In genomic region chr18:11035814-11036213, GRCh38 we compare ENCODE assay signal across 29 cellular contexts.
"Had no signal": no experiment of that assay in that cellular context is flagged by ENCODE, and none has a peak within 500 bp of the region (broad histone marks: within the 10 kb centered on the region; RNA-seq: fewer than 3 reads in every experiment).

No MANE protein-coding gene starts in this region.

- H3K4me3 ChIP-seq: ascending aorta, body of pancreas, K562, SK-N-MC had no signal

- H3K27ac ChIP-seq: ascending aorta, body of pancreas, SK-N-MC had no signal

- H3K4me1 ChIP-seq: ascending aorta had no signal

- H3K27me3 ChIP-seq: ascending aorta, body of pancreas had no signal

- DNase-seq: activated B cell treated with CpG ODN at 0.5 μM for 24 hours; activated CD4-positive, alpha-beta T cell treated with anti-CD3 and anti-CD28 coated beads for 1 hour; activated CD4-positive, alpha-beta T cell treated with anti-CD3 and anti-CD28 coated beads, Interleukin-2, amount 10 ng/mL, durations not matched to agents 24 days and 14 days; activated CD4-positive, alpha-beta T cell treated with anti-CD3 and anti-CD28 coated beads, Interleukin-2, amount 50 U/mL, for 48 hours; activated CD8-positive, alpha-beta memory T cell treated with anti-CD3 and anti-CD28 coated beads, Interleukin-2, amount 10 ng/mL, durations not matched to agents 7 days and 5 days; activated effector memory CD4-positive, alpha-beta T cell treated with Interleukin-2 at 50 U/mL for 16 hours; activated naive CD4-positive, alpha-beta T cell treated with Interleukin-2 at 50 U/mL for 16 hours; activated naive CD8-positive, alpha-beta T cell treated with anti-CD3 and anti-CD28 coated beads, Interleukin-2, amount 50 U/mL, for 24 hours; activated T-cell treated with anti-CD3 and anti-CD28 coated beads, Interleukin-2, amount 50 U/mL, for 24 hours; amniotic stem cell; central memory CD4-positive, alpha-beta T cell; Karpas-422; MM.1S; NCI-H1048; NCI-H1694; NCI-H2029; NCI-H2107; NCI-H446; NCI-H524; T-cell; T-helper 2 cell; T1000 had no signal

- H3K36me3 ChIP-seq: ascending aorta had no signal

- H3K9me3 ChIP-seq: ascending aorta, body of pancreas had no signal

- FAIRE-seq: bronchial epithelial cell, K562, TTC549 had no signal

- ATAC-seq: activated CD8-positive, alpha-beta memory T cell treated with anti-CD3 and anti-CD28 coated beads, Interleukin-2, amount 10 ng/mL, durations not matched to agents 7 days and 5 days; activated naive CD4-positive, alpha-beta T cell treated with anti-CD3 and anti-CD28 coated beads, Interleukin-2, amount 50 U/mL, for 72 hours; activated naive CD8-positive, alpha-beta T cell treated with anti-CD3 and anti-CD28 coated beads, Interleukin-2, amount 50 U/mL, for 24 hours; body of pancreas; K562; T-cell had no signal
